In the genomic region with DNA sequence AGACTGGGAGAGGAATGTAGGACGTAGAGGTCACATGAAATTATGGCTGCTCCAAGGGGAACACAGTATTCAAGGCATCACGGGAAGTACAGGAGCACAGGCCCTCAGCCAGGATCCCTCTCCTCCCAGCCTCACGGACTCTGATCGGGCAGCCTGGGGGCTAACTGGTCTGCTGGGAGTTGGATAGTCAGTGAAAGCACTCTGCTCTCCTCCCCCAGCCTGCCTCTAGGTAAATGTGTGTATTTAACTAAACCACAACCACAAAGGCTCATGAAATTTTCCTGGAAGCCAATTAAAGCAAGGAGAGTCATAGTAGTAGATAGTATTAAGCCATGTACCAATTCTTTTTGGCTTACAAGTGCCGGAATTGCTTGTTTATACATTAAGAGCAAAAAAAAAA, we compare ENCODE assay signal across 1 cellular context.
TF ChIP-seq lines count a peak whose summit lies in the region.

No MANE protein-coding gene starts in this region.

TF ChIP-seq in HEK293, 187 proteins besides CTCF, POLR2A, EP300 and RAD21 (continued from another document):
- TF ChIP-seq ZBTB17 (tag by site-specific recombination; IDR thresholded peaks at IDR 0.05) (peak; percentile 68), ZNF610 (tag by site-specific recombination; IDR thresholded peaks at IDR 0.05; ENCODE audit: borderline replicate concordance) (no peak), ZNF426 (tag by site-specific recombination; IDR thresholded peaks at IDR 0.05) (no peak), ZSCAN30 (tag by site-specific recombination; IDR thresholded peaks at IDR 0.05) (peak; percentile 81; the same call in 1 of the 2 replicates), ZNF350 (tag by site-specific recombination; IDR thresholded peaks at IDR 0.05) (no peak), ZSCAN16 (tag by site-specific recombination; IDR thresholded peaks at IDR 0.05) (no peak), GLIS2 (tag by site-specific recombination; IDR thresholded peaks at IDR 0.05) (no peak), ZNF121 (tag by site-specific recombination; IDR thresholded peaks at IDR 0.05) (peak; percentile 65; the same call in 1 of the 2 replicates), ZNF561 (tag by site-specific recombination; IDR thresholded peaks at IDR 0.05; ENCODE audit: borderline replicate concordance) (peak; percentile 56; the same call in 1 of the 2 replicates), PRDM1 (tag by site-specific recombination; IDR thresholded peaks at IDR 0.05) (no peak), ZBTB20 (tag by site-specific recombination; IDR thresholded peaks at IDR 0.05) (no peak), ZNF175 (tag by site-specific recombination; IDR thresholded peaks at IDR 0.05) (no peak), FEZF1 (tag by site-specific recombination; IDR thresholded peaks at IDR 0.05) (peak; percentile 82), SP3 (tag by site-specific recombination; IDR thresholded peaks at IDR 0.05) (no peak), GLIS1 (tag by site-specific recombination; IDR thresholded peaks at IDR 0.05) (peak; percentile 58), ZNF223 (tag by site-specific recombination; IDR thresholded peaks at IDR 0.05) (no peak), ZNF423 (tag by site-specific recombination; IDR thresholded peaks at IDR 0.05) (peak; percentile 58; the same call in 1 of the 2 replicates)
- TF ChIP-seq, protein P1, sequence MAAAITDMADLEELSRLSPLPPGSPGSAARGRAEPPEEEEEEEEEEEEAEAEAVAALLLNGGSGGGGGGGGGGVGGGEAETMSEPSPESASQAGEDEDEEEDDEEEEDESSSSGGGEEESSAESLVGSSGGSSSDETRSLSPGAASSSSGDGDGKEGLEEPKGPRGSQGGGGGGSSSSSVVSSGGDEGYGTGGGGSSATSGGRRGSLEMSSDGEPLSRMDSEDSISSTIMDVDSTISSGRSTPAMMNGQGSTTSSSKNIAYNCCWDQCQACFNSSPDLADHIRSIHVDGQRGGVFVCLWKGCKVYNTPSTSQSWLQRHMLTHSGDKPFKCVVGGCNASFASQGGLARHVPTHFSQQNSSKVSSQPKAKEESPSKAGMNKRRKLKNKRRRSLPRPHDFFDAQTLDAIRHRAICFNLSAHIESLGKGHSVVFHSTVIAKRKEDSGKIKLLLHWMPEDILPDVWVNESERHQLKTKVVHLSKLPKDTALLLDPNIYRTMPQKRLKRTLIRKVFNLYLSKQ (tag by site-specific recombination; IDR thresholded peaks at IDR 0.05; ENCODE audit: borderline replicate concordance), result no peak
- TF ChIP-seq, protein P2, sequence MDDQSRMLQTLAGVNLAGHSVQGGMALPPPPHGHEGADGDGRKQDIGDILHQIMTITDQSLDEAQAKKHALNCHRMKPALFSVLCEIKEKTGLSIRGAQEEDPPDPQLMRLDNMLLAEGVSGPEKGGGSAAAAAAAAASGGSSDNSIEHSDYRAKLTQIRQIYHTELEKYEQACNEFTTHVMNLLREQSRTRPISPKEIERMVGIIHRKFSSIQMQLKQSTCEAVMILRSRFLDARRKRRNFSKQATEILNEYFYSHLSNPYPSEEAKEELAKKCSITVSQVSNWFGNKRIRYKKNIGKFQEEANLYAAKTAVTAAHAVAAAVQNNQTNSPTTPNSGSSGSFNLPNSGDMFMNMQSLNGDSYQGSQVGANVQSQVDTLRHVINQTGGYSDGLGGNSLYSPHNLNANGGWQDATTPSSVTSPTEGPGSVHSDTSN (CRISPR knock-in tag; IDR thresholded peaks at IDR 0.05), result no peak
